Comparison of ENCODE assay signal across 8 cellular contexts in genomic region chr4:89901808-89902431, GRCh38. TPM values are rescaled to one million over a fixed set of nuclear protein-coding genes. Genes with fewer than 3 reads are reported as not detected.
DNase-seq lines count a peak whose midpoint lies in the region; ATAC-seq, FAIRE-seq and TF ChIP-seq lines count a peak whose summit lies in the region.
"Not testable (repeated sequence)": the region's sequence is repeated elsewhere in the genome, so short reads cannot be mapped to it uniquely, and the experiment has no call there.

No MANE protein-coding gene starts in this region.

- H3K27ac ChIP-seq in H1 (ENCODE audit: low read depth, low read length); lung (ENCODE audit: low read depth in 1 of 2, low read length in 1 of 2): not testable (repeated sequence)

- POLR2A ChIA-PET in H1 (lab: Charles Lee; ENCODE audit: partially characterized antibody): not testable (repeated sequence)

- not testable (repeated sequence) for H2BK120ac ChIP-seq in H1 (replicated peaks; ENCODE audit: low read depth, low read length)

- not testable (repeated sequence) for H2BK15ac ChIP-seq in H1 (ENCODE audit: low read length)

- peak; percentile 56 to 84 (median 73) for TF ChIP-seq CTCF in H1 (IDR thresholded peaks at IDR 0.05; ENCODE audit: control extremely low read depth in 1 of 3, insufficient read depth in 1 of 3, low read depth in 1 of 3, low read length in 3 of 3)
- TF ChIP-seq CTCF in lung (IDR thresholded peaks at IDR 0.05; ENCODE audit: control extremely low read depth, extremely low read depth): peak; percentile 53

- H2BK5ac ChIP-seq in H1 (ENCODE audit: low read depth, low read length): not testable (repeated sequence)

- H3K4me2 ChIP-seq in H1 (ENCODE audit: insufficient read depth in 1 of 2, low read depth in 2 of 2, low read length in 2 of 2): not testable (repeated sequence)

- not testable (repeated sequence) for TF ChIP-seq POLR2A in H1 (IDR thresholded peaks at IDR 0.05; ENCODE audit: control extremely low read depth in 1 of 2, low read depth in 2 of 2, low read length in 2 of 2)

- DNase-seq in Daoy (ENCODE audit: low read depth) (peak; percentile 31), HUDEP-2 (lab: John Stamatoyannopoulos, UW; ENCODE audit: unreplicated experiment in 76 of 76) (peak in 39 of 76 experiments; percentile 0 to 58 (median 20)), NT2/D1 (ENCODE audit: low read depth, low spot score) (peak; percentile 27), lung (ENCODE audit: low spot score) (peak; percentile 34)
- DNase-seq in activated CD8-positive, alpha-beta memory T cell treated with anti-CD3 and anti-CD28 coated beads, Interleukin-2, amount 50 U/mL, for 1 hour (ENCODE audit: extremely low read depth): peak; percentile 4
- not testable (repeated sequence) for DNase-seq in H1 (ENCODE audit: low read depth in 1 of 2, low spot score in 2 of 2)
- peak; percentile 8 to 20 for DNase-seq in stimulated activated CD8-positive, alpha-beta memory T cell treated with anti-CD3 and anti-CD28 coated beads, Interleukin-2, amount 100 ng/mL, for 48 hours (ENCODE audit: low read depth in 2 of 2)

- H3K9me3 ChIP-seq in NT2/D1 (ENCODE audit: insufficient read depth, low read length); H1 (ENCODE audit: insufficient read depth in 2 of 2, low read depth in 1 of 2, low read length in 1 of 2); lung (ENCODE audit: control insufficient read depth in 2 of 2, insufficient read depth in 1 of 2, low read length in 1 of 2): not testable (repeated sequence)

- not testable (repeated sequence) for H3K4me3 ChIP-seq in NT2/D1 (ENCODE audit: insufficient read length, low read depth); H1 (ENCODE audit: extremely low read depth in 1 of 4, insufficient read depth in 2 of 4, low read depth in 3 of 4, low read length in 4 of 4); lung

- H2AFZ ChIP-seq in H1 (ENCODE audit: low read length): not testable (repeated sequence)

- not testable (repeated sequence) for H2BK12ac ChIP-seq in H1 (ENCODE audit: low read depth, low read length)

- not testable (repeated sequence) for H2AK5ac ChIP-seq in H1 (ENCODE audit: low read depth, low read length)

- not testable (repeated sequence) for H3K9ac ChIP-seq in NT2/D1 (ENCODE audit: insufficient read length, low read depth); H1 (replicated peaks in 1 of 4; ENCODE audit: extremely low read depth in 1 of 4, low read depth in 3 of 4, low read length in 3 of 4)

- not testable (repeated sequence) for H2BK20ac ChIP-seq in H1 (ENCODE audit: low read length)

- not testable (repeated sequence) for H3K27me3 ChIP-seq in NT2/D1 (ENCODE audit: insufficient read depth, insufficient read length); H1 (replicated peaks in 1 of 4; ENCODE audit: control insufficient read depth in 3 of 4, extremely low read depth in 1 of 4, insufficient read depth in 3 of 4, low read length in 3 of 4); lung (ENCODE audit: control insufficient read depth, insufficient read depth)

- not testable (repeated sequence) for TF ChIP-seq EP300 in H1 (IDR thresholded peaks at IDR 0.05; ENCODE audit: borderline replicate concordance in 1 of 2, low read depth in 2 of 2, low read length in 2 of 2)

- not testable (repeated sequence) for H3K36me3 ChIP-seq in NT2/D1 (ENCODE audit: insufficient read depth, insufficient read length, low read length); H1 (ENCODE audit: control insufficient read depth in 2 of 4, insufficient read depth in 4 of 4, low read length in 3 of 4); lung (ENCODE audit: control insufficient read depth in 2 of 2, insufficient read depth in 2 of 2, low read length in 2 of 2)

- not testable (repeated sequence) for H4K8ac ChIP-seq in H1 (ENCODE audit: extremely low read depth, insufficient read depth, low read length)

- peak; percentile 75 for ATAC-seq in GM21786 (IDR thresholded peaks at IDR 0.05; ENCODE audit: unreplicated experiment)
- not testable (repeated sequence) for ATAC-seq in lung (ENCODE audit: insufficient read depth, low FRiP score)

- peak; percentile 75 for FAIRE-seq in H1 (lab: Jason Lieb, UNC)

- not testable (repeated sequence) for H3K23ac ChIP-seq in H1 (ENCODE audit: insufficient read length)

- not testable (repeated sequence) for H3K56ac ChIP-seq in H1 (replicated peaks; ENCODE audit: insufficient read length, low read depth, low read length)

- H3K4ac ChIP-seq in H1 (replicated peaks; ENCODE audit: insufficient read length, low read depth, low read length): not testable (repeated sequence)

- not testable (repeated sequence) for H3K4me1 ChIP-seq in NT2/D1 (ENCODE audit: insufficient read depth, insufficient read length); H1 (replicated peaks in 1 of 4; ENCODE audit: control insufficient read depth in 3 of 4, insufficient read depth in 4 of 4, low read length in 3 of 4); lung (ENCODE audit: control insufficient read depth in 2 of 2, insufficient read depth in 2 of 2, low read length in 2 of 2)

- not testable (repeated sequence) for H4K20me1 ChIP-seq in H1 (replicated peaks in 1 of 2; ENCODE audit: control insufficient read depth in 1 of 2, insufficient read depth in 2 of 2, low read length in 2 of 2)

- WGBS in H1 (ENCODE audit: extremely low coverage in 1 of 2, insufficient coverage in 1 of 2, insufficient read length in 1 of 2, insufficient replicate concordance in 2 of 2, low coverage in 1 of 2, low lambda C conversion rate in 2 of 2, missing lambda C conversion rate in 1 of 2), 2 experiments: 12% methylated on average over 6 of the region's 7 CpGs; no CpG with 5 or more reads in 1 of the 2 experiments
- 0 to 1% methylated on average over 6 of the region's 7 CpGs for WGBS in lung, 2 donors

- H3K14ac ChIP-seq in H1 (ENCODE audit: insufficient read length): not testable (repeated sequence)

- H4K5ac ChIP-seq in H1 (ENCODE audit: insufficient read length, low read depth, low read length): not testable (repeated sequence)

- not testable (repeated sequence) for H3K23me2 ChIP-seq in H1 (ENCODE audit: low read depth, low read length)

- peak; percentile 93 to 94 for TF ChIP-seq RAD21 in H1 (IDR thresholded peaks at IDR 0.05 in 1 of 2, conservative IDR thresholded peaks at IDR 0.05 in 1 of 2; ENCODE audit: low read depth in 2 of 2, low read length in 2 of 2)

- CTCF ChIA-PET in H1 (lab: Charles Lee; ENCODE audit: partially characterized antibody): not testable (repeated sequence)

- H4K91ac ChIP-seq in H1 (replicated peaks; ENCODE audit: insufficient read length, low read length): not testable (repeated sequence)

- H3K79me2 ChIP-seq in H1 (ENCODE audit: control insufficient read depth in 1 of 2, insufficient read depth in 2 of 2, low read length in 2 of 2): not testable (repeated sequence)

- not testable (repeated sequence) for H3K18ac ChIP-seq in H1 (ENCODE audit: extremely low read depth, low read length)

- H3K79me1 ChIP-seq in H1 (ENCODE audit: low read depth, low read length): not testable (repeated sequence)

RNA-seq across cellular contexts. Expression of gene MMRN1, which starts 7.3 kb away (rescaled TPM):
- not detected in 2 replicates for total RNA-seq in Daoy (2014; rRNA removed; shearing (Covaris generic))
- total RNA-seq in H1 (2021; fragmentation: NEBNext Ultra II Directional; extraction: Animal tissue kit (Norgen Biotek cat#: 25700)): not detected in 2 replicates
- polyA plus RNA-seq in H1 (2011; rRNA removed): 0.02 TPM in 1 of 2 replicates, not detected in the other
- 0.01 TPM for polyA plus RNA-seq in H1 (2011; cell fraction: cytosol; rRNA removed)
- not detected for polyA plus RNA-seq in H1 (2011; cell fraction: nucleus; rRNA removed)
- polyA plus RNA-seq in H1 (2012, experiment 1 of 2): 0.07 to 0.18 TPM in 2 of 4 replicates, not detected in the others
- polyA plus RNA-seq in H1 (2012, experiment 2 of 2): not detected
- polyA plus RNA-seq in H1 (2013, experiment 1 of 2): not detected
- not detected for polyA plus RNA-seq in H1 (2013, experiment 2 of 2)
- 0.03 TPM in 1 of 2 replicates, not detected in the other for polyA minus RNA-seq in H1 (2011; rRNA and poly(A)+ RNA removed)
- not detected for polyA minus RNA-seq in H1 (2011; cell fraction: cytosol; rRNA and poly(A)+ RNA removed)
- not detected for polyA minus RNA-seq in H1 (2011; cell fraction: nucleus; rRNA and poly(A)+ RNA removed)
- total RNA-seq in lung: 10 to 100 TPM; 35.3 to 37.4 TPM
- polyA plus RNA-seq in lung: 10 to 100 TPM; 10.2 to 17.1 TPM

Comparison
In these comparisons a context has a peak if more than half of its experiments do, and no peak if none do; other contexts are left out.
1. RNA of gene MMRN1, which starts 7.3 kb away (total RNA-seq): 35.3 to 37.4 TPM in lung; not detected in H1 and not detected in Daoy; every median in the first group is over 10 times any median in the second.